Comparison of ENCODE assay signal across 12 cellular contexts in the genomic region with DNA sequence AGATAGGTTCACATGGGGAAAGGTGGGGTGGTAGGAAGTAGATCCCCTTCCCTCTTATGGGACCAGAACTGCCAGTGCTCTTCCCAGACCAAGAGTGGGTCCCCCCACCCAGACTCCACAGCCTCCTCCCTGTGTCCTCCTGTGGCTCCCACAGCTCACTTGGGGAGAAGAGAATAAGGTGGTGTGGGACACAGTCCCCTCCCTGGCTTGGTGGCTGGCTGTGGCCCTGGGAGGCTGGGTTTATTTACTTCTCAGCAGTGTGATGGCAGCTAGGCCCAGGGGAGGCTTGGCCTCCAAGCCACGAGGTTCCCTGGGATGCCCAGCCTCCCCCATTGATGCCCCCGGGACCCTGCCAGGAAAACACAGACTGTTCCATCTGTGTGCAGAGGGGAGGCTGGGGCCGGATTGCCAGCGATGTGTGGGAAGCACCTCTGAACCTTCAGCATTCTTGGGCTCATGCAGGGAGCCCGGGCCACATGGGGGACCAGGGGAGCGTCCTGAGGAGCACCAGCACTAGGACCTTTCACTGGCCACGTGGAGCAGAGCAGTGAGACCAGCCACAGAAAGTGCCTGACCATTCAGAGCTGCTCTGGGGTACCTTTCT. TPM values are rescaled to one million over a fixed set of nuclear protein-coding genes. Genes with fewer than 3 reads are reported as not detected.
DNase-seq lines count a peak whose midpoint lies in the region; ATAC-seq and TF ChIP-seq lines count a peak whose summit lies in the region.
"Had no signal": no experiment of that assay in that cellular context is flagged by ENCODE, and none has a peak within 500 bp of the region (broad histone marks: within the 10 kb centered on the region; RNA-seq: fewer than 3 reads in every experiment).

No MANE protein-coding gene starts in this region.

- no peaks in the 10 kb centered on the region for H3K27me3 Mint-ChIP-seq in CD8-positive, alpha-beta T cell (ENCODE audit: low read depth)

- no peak for DNase-seq in CD8-positive, alpha-beta T cell
- peak; percentile 39 for DNase-seq in NB4 (ENCODE audit: low read depth)
- DNase-seq in choroid plexus epithelial cell (ENCODE audit: low read depth), result peak; percentile 17
- peak in 2 of 5 donors; percentile 48 for DNase-seq in ovary
- DNase-seq in dermis blood vessel endothelial cell, result no peak
- DNase-seq: central memory CD4-positive, alpha-beta T cell; NCI-H446 had no signal

- no peaks in the 10 kb centered on the region for H3K36me3 ChIP-seq in CD8-positive, alpha-beta T cell (ENCODE audit: insufficient read depth, low read length)
- H3K36me3 ChIP-seq in ovary, result no peaks in the 10 kb centered on the region
- H3K36me3 ChIP-seq: right lobe of liver had no signal

- H3K36me3 Mint-ChIP-seq in CD8-positive, alpha-beta T cell, result peaks cover 11% of the 10 kb centered on the region

- H3K27me3 ChIP-seq in CD8-positive, alpha-beta T cell (ENCODE audit: insufficient read depth, low read length), result no peaks in the 10 kb centered on the region
- no peaks in the 10 kb centered on the region for H3K27me3 ChIP-seq in ovary
- H3K27me3 ChIP-seq: right lobe of liver had no signal

- peak overlapping the region; percentile 77 for H3K4me3 Mint-ChIP-seq in CD8-positive, alpha-beta T cell

- TF ChIP-seq POLR2A in NB4 (IDR thresholded peaks at IDR 0.05; ENCODE audit: extremely low read depth, insufficient read length) (no peak), ovary (IDR thresholded peaks at IDR 0.05) (no peak)

- H3K9me3 Mint-ChIP-seq in CD8-positive, alpha-beta T cell, result no peaks in the 10 kb centered on the region

- H3K9me3 ChIP-seq in CD8-positive, alpha-beta T cell (ENCODE audit: low read length), result no peaks in the 10 kb centered on the region
- H3K9me3 ChIP-seq in ovary, result no peaks in the 10 kb centered on the region
- H3K9me3 ChIP-seq: right lobe of liver had no signal

- no peak overlapping the region for H3K4me3 ChIP-seq in CD8-positive, alpha-beta T cell (ENCODE audit: low read depth, low read length)
- H3K4me3 ChIP-seq in NB4 (ENCODE audit: low read depth, low read length) (no peak overlapping the region), choroid plexus epithelial cell (ENCODE audit: low read depth, low read length) (no peak overlapping the region), ovary (no peak overlapping the region)
- H3K4me3 ChIP-seq: right lobe of liver had no signal

- no peak for TF ChIP-seq CTCF in CD8-positive, alpha-beta T cell (IDR thresholded peaks at IDR 0.05)
- TF ChIP-seq CTCF in NB4 (IDR thresholded peaks at IDR 0.05; ENCODE audit: low read depth, low read length) (no peak), choroid plexus epithelial cell (conservative IDR thresholded peaks at IDR 0.05; ENCODE audit: low read depth, low read length) (no peak), ovary (IDR thresholded peaks at IDR 0.05) (no peak)

- no peak for ATAC-seq in CD8-positive, alpha-beta T cell
- ATAC-seq in HG02938 (IDR thresholded peaks at IDR 0.05; ENCODE audit: unreplicated experiment) (no peak), GM19467 (IDR thresholded peaks at IDR 0.05; ENCODE audit: unreplicated experiment) (no peak)
- ATAC-seq: right lobe of liver had no signal

- CTCF ChIA-PET in CD8-positive, alpha-beta T cell (lab: Charles Lee), result interaction anchor here (0.9 to 18.5 kb wide), 8 partner anchors 8 to 55 kb away, joined by 3 to 389 read pairs (median 7); no protein-coding TSS in a partner anchor

- 33 to 53% (median 45%) methylated on average over 7 of the region's 7 CpGs for WGBS in ovary, 3 donors

- intact Hi-C loops in CD8-positive, alpha-beta T cell (cut with DNase I, micrococcal nuclease), result loop anchor here (5.0 to 10.0 kb wide), 4 partner anchors 60 to 818 kb away; partner anchors contain the start of genes AHCYL2 (in 1 of the 2) and SND1 (in 1 of the 2)
- intact Hi-C loops in ovary (cut with DNase I), result loop anchor here in 1 of 4 donors (10.0 kb wide), 1 partner anchor 48 kb away; the partner anchor contains the start of gene HILPDA

- H3K4me1 ChIP-seq in CD8-positive, alpha-beta T cell (ENCODE audit: insufficient read depth, low read length), result peaks cover 47% of the 10 kb centered on the region
- peaks cover 8% of the 10 kb centered on the region for H3K4me1 ChIP-seq in ovary (ENCODE audit: insufficient read depth)

- H3K27ac Mint-ChIP-seq in CD8-positive, alpha-beta T cell, result peak overlapping the region; percentile 76

- peaks cover 55% of the 10 kb centered on the region for H3K4me1 Mint-ChIP-seq in CD8-positive, alpha-beta T cell (ENCODE audit: low read depth)

- no peak overlapping the region for H3K27ac ChIP-seq in CD8-positive, alpha-beta T cell (ENCODE audit: low read depth, low read length)
- peak overlapping the region; percentile 74 to 93 for H3K27ac ChIP-seq in ovary
- H3K27ac ChIP-seq: KMS-11 had no signal

- POLR2A ChIA-PET in CD8-positive, alpha-beta T cell (lab: Charles Lee), result interaction anchor here (1.5 kb wide), 1 partner anchor 53 kb away, joined by 4 read pairs; no protein-coding TSS in a partner anchor

- no peak for TF ChIP-seq EP300 in ovary (IDR thresholded peaks at IDR 0.05)

RNA-seq across cellular contexts. Expression of gene IMPDH1, which starts 2.7 kb away (rescaled TPM):
- 10 to 100 TPM; 19.6 to 20.6 TPM for total RNA-seq in CD8-positive, alpha-beta T cell
- 10 to 100 TPM; 10.3 to 66.9 (median 41.4) TPM for total RNA-seq in ovary
- polyA plus RNA-seq in ovary, result 10 to 100 TPM; 16.5 to 23.3 TPM
- total RNA-seq in dermis blood vessel endothelial cell, result 59.6 and 107 TPM in 2 replicates

RNA-seq across cellular contexts. Expression of gene PRRT4, which starts 45.6 kb away (rescaled TPM):
- total RNA-seq in CD8-positive, alpha-beta T cell, result under 1 TPM in 1 of 2 experiments, not detected in 1; 0.28 TPM
- total RNA-seq in ovary, result 1 to 10 TPM in 3 of 7 donors, under 1 TPM in 4; 0.11 to 1.1 (median 0.74) TPM
- 1 to 10 TPM in 1 of 2 donors, under 1 TPM in 1; 0.17 to 1.2 TPM for polyA plus RNA-seq in ovary
- total RNA-seq in dermis blood vessel endothelial cell, result not detected in 2 replicates
- total RNA-seq: Daoy had no signal

RNA-seq across cellular contexts. Expression of gene HILPDA, which starts 48.6 kb away (rescaled TPM):
- total RNA-seq in CD8-positive, alpha-beta T cell, result 1 to 10 TPM; 1.3 to 2.0 TPM
- total RNA-seq in ovary (10 to 100 TPM; 10.2 to 69.7 (median 32.9) TPM), dermis blood vessel endothelial cell (9.3 and 10.9 TPM in 2 replicates)
- polyA plus RNA-seq in ovary, result 10 to 100 TPM; 18.7 to 39.0 TPM

Comparison
In these comparisons a context has a peak if more than half of its experiments do, and no peak if none do; other contexts are left out.
1. DNase-seq: peak in NB4 (single experiment) and choroid plexus epithelial cell (single experiment); none in CD8-positive, alpha-beta T cell (0 of 7) and dermis blood vessel endothelial cell (single experiment).